ENCODE assay signal across 8 cellular contexts in the genomic region with DNA sequence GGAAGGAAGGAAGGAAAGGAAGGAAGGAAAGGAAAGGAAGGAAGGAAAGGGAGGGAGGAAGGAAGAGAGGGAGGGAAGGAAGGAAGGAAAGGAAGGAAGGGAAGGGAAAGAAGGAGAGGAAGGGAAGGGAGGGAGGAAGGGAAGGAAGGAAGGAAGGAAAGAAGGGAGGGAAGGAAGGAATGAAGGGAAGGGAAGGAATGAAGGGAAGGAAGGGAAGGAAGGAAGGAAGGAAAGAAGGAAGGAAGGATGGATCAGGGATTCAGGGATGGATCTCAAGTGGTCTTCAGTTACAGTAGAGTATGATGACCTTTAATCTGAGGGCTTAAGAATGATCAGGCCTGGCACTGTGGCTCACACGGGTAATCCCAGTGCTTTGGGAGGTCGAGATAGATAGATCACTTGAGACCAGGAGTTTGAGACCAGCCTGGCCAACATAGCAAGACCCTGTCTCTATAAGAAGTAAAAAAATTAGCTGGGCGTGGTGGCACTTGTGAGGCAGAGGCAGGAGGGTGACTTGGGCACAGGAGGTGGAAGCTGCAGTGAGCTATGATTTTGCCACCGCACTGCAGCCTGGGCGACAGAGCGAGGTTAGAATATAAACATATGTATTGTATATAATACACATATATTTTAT. TPM values are rescaled to one million over a fixed set of nuclear protein-coding genes. Genes with fewer than 3 reads are reported as not detected.
DNase-seq lines count a peak whose midpoint lies in the region; ATAC-seq and TF ChIP-seq lines count a peak whose summit lies in the region.

No MANE protein-coding gene starts in this region.

- TF ChIP-seq POLR2A in heart left ventricle (IDR thresholded peaks at IDR 0.05) (no peak), uterus (IDR thresholded peaks at IDR 0.05) (no peak)

- DNase-seq in heart left ventricle = no peak
- DNase-seq in cardiac septum (ENCODE audit: low spot score) = no peak
- DNase-seq in mesothelial cell of epicardium (ENCODE audit: low spot score in 2 of 2, unreplicated experiment in 2 of 2) = no peak
- DNase-seq in uterus = no peak
- DNase-seq in G401 (ENCODE audit: low spot score) = no peak
- DNase-seq in activated gamma-delta T cell treated with Interleukin-2 at 50 U/mL for 16 hours = no peak

- H3K27ac ChIP-seq in heart left ventricle (peak overlapping the region in 11 of 12 donors; percentile 57 to 83 (median 74)), uterus (peak overlapping the region; percentile 78 to 93)

- H3K4me3 ChIP-seq in heart left ventricle (peak overlapping the region in 10 of 12 donors; percentile 46 to 97 (median 57)), uterus (peak overlapping the region; percentile 38 to 40)

- peaks cover 27% of the 10 kb centered on the region for H3K4me1 Mint-ChIP-seq in activated naive CD8-positive, alpha-beta T cell (ENCODE audit: low read depth)
- H3K4me1 Mint-ChIP-seq in mesothelial cell of epicardium = peaks cover 16% of the 10 kb centered on the region

- no peaks in the 10 kb centered on the region for H3K27me3 Mint-ChIP-seq in activated naive CD8-positive, alpha-beta T cell
- H3K27me3 Mint-ChIP-seq in mesothelial cell of epicardium (ENCODE audit: low read depth) = peaks cover 2% of the 10 kb centered on the region

- H3K36me3 ChIP-seq in heart left ventricle = peaks cover 0 to 6% (median 0%) of the 10 kb centered on the region in 9 donors
- no peaks in the 10 kb centered on the region for H3K36me3 ChIP-seq in uterus

- H3K27ac Mint-ChIP-seq in activated naive CD8-positive, alpha-beta T cell = peak overlapping the region; percentile 95
- peak overlapping the region; percentile 78 for H3K27ac Mint-ChIP-seq in mesothelial cell of epicardium

- ATAC-seq in heart left ventricle = no peak
- ATAC-seq in GM18907 (IDR thresholded peaks at IDR 0.05; ENCODE audit: unreplicated experiment) = no peak

- in situ Hi-C loops in G401 (cut with HindIII; ENCODE audit: low sequenced_read_pairs) = no loop called here

- no peaks in the 10 kb centered on the region for H3K9me3 Mint-ChIP-seq in activated naive CD8-positive, alpha-beta T cell (ENCODE audit: low read depth)
- H3K9me3 Mint-ChIP-seq in mesothelial cell of epicardium = no peaks in the 10 kb centered on the region

- H3K36me3 Mint-ChIP-seq in activated naive CD8-positive, alpha-beta T cell = no peaks in the 10 kb centered on the region
- H3K36me3 Mint-ChIP-seq in mesothelial cell of epicardium = no peaks in the 10 kb centered on the region

- H3K9me3 ChIP-seq in heart left ventricle (no peaks in the 10 kb centered on the region), uterus (no peaks in the 10 kb centered on the region)

- peak overlapping the region; percentile 92 for H3K4me3 Mint-ChIP-seq in activated naive CD8-positive, alpha-beta T cell
- H3K4me3 Mint-ChIP-seq in mesothelial cell of epicardium = peak overlapping the region; percentile 74

- intact Hi-C loops in heart left ventricle (cut with DNase I) (loop anchor here (2.0 to 10.0 kb wide), 10 partner anchors 36 to 203 kb away; a partner anchor contains a TSS), cardiac septum (cut with DNase I) (no loop called here), uterus (cut with DNase I; ENCODE audit: low total_unique reads) (loop anchor here (5.0 kb wide), 2 partner anchors 61 to 201 kb away; a partner anchor contains a TSS)

- TF ChIP-seq CTCF in heart left ventricle (IDR thresholded peaks at IDR 0.05) (no peak), mesothelial cell of epicardium (IDR thresholded peaks at IDR 0.05; ENCODE audit: unreplicated experiment) (no peak), uterus (IDR thresholded peaks at IDR 0.05) (no peak)

- WGBS in heart left ventricle, 4 donors = 86 to 90% (median 88%) methylated on average over 6 of the region's 6 CpGs

- no peaks in the 10 kb centered on the region for H3K27me3 ChIP-seq in heart left ventricle
- H3K27me3 ChIP-seq in uterus = no peaks in the 10 kb centered on the region

- H3K4me1 ChIP-seq in heart left ventricle (peaks cover 4 to 33% (median 21%) of the 10 kb centered on the region in 12 donors), uterus (peaks cover 0 to 11% of the 10 kb centered on the region in 2 donors)

RNA-seq across cellular contexts. Expression of a gene that starts 0.8 kb away (rescaled TPM):
- total RNA-seq in heart left ventricle (10 to 100 TPM; 12.4 to 43.7 (median 22.5) TPM), cardiac septum (29.7 TPM), mesothelial cell of epicardium (54.6 to 57.3 TPM (median 56.7 TPM) in 3 replicates), uterus (10 to 100 TPM in 3 of 4 donors, 1 to 10 TPM in 1; 9.0 to 64.1 (median 21.5) TPM)
- polyA plus RNA-seq in heart left ventricle = 1 to 10 TPM; 9.3 to 9.4 TPM
- 13.4 and 20.8 TPM in 2 replicates for total RNA-seq in G401 (2014; rRNA removed; shearing (Covaris generic))
